Comparison of ENCODE assay signal across 28 cellular contexts in the genomic region with DNA sequence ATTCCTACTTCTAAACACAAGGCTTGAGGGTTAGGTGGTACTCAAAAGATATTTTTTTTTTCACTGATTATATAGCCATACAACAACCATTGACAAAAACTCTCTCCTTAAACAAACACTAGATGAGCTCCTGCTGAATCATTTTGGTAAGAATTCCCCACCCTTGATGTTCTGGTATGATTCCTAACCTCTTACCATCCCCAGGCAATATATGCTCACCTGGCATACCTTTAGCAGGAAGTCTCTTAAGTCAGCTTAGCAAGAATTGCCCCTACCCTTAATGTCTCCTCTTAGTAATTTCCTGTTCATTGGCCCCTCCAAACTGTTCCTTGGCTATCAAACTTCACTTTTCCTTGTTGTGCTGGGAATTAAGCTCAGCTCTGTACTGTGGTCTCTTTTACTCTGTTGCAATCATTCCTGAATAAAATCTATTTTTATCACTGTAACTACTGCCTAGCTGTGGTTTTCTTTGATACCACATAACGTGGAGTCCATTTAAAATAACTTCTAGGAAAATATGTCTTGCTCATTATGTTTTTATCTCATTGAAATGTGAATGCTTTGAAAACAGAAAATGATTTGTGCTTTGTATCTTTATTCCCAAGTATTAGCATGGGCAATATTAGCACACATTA.
DNase-seq lines count a peak whose midpoint lies in the region; ATAC-seq and TF ChIP-seq lines count a peak whose summit lies in the region.
"Had no signal": no experiment of that assay in that cellular context is flagged by ENCODE, and none has a peak within 500 bp of the region (broad histone marks: within the 10 kb centered on the region; RNA-seq: fewer than 3 reads in every experiment).

No MANE protein-coding gene starts in this region.

- H3K9me3 ChIP-seq in A673 (ENCODE audit: low read depth, low read length, poor library complexity, severe bottlenecking): no peaks in the 10 kb centered on the region
- H3K9me3 ChIP-seq: ascending aorta, pancreas had no signal

- POLR2A ChIA-PET in RWPE1 (lab: Yijun Ruan, JAX; ENCODE audit: low non-redundant PET): no interaction called here
- POLR2A ChIA-PET in A673 (lab: Charles Lee; ENCODE audit: low non-redundant PET): no interaction called here

- TF ChIP-seq CTCF in RWPE1 (conservative IDR thresholded peaks at IDR 0.05; ENCODE audit: low read depth) (no peak), A673 (conservative IDR thresholded peaks at IDR 0.05; ENCODE audit: low read depth, low read length) (no peak)

- DNase-seq in GM04504 (ENCODE audit: low read depth) (peak; percentile 1), RWPE1 (ENCODE audit: low spot score) (peak; percentile 52), renal cortical epithelial cell (ENCODE audit: low read depth) (peak; percentile 4), A673 (ENCODE audit: low spot score) (no peak), DMS79 treated with DMSO at 0.1 percent for 48 hours (lab: John Stamatoyannopoulos, UW) (no peak), NCI-H128 (lab: John Stamatoyannopoulos, UW; ENCODE audit: unreplicated experiment) (no peak)
- DNase-seq: activated CD8-positive, alpha-beta T cell treated with anti-CD3 and anti-CD28 coated beads, Interleukin-2, amount 10 ng/mL, durations not matched to agents 7 days and 5 days; activated effector memory CD4-positive, alpha-beta T cell treated with Interleukin-2 at 50 U/mL for 16 hours; activated T-cell treated with anti-CD3 and anti-CD28 coated beads for 4 hours; AML-193; CD8-positive, alpha-beta T cell; dermis blood vessel endothelial cell; DMS 273 treated with DMSO at 0.1 percent for 48 hours; H9; islet precursor cell; KG1; NCI-H1436; NCI-H446; NCI-H82; nephron progenitor cell; pancreas; right cardiac atrium; spleen had no signal

- H3K27ac ChIP-seq in RWPE1 (no peak overlapping the region), A673 (ENCODE audit: low read depth, low read length, poor library complexity, severe bottlenecking) (no peak overlapping the region)
- H3K27ac ChIP-seq: ascending aorta, pancreas, spleen had no signal

- intact Hi-C loops in A673 (cut with micrococcal nuclease; ENCODE audit: unreplicated experiment): no loop called here

- CTCF ChIA-PET in RWPE1 (lab: Yijun Ruan, JAX) (no interaction called here), A673 (lab: Charles Lee) (no interaction called here)

- no peaks in the 10 kb centered on the region for H3K36me3 ChIP-seq in A673 (ENCODE audit: insufficient read depth, low read length, poor library complexity, severe bottlenecking)
- H3K36me3 ChIP-seq: ascending aorta, pancreas, spleen had no signal

- no peak overlapping the region for H3K4me3 ChIP-seq in A673 (ENCODE audit: low read depth, low read length, poor library complexity, severe bottlenecking)
- H3K4me3 ChIP-seq: ascending aorta, lung, pancreas, spleen had no signal

- no TSS peak for BruUV-seq in A673 (replicated peaks; lab: Mats Ljungman, UMichigan)

- H3K4me1 ChIP-seq in A673 (ENCODE audit: insufficient read depth, low read length, poor library complexity, severe bottlenecking): no peaks in the 10 kb centered on the region
- H3K4me1 ChIP-seq: ascending aorta, pancreas, spleen had no signal

- peak; percentile 61 for ATAC-seq in esophagus mucosa
- ATAC-seq: activated CD8-positive, alpha-beta T cell treated with anti-CD3 and anti-CD28 coated beads, Interleukin-2, amount 10 ng/mL, durations not matched to agents 7 days and 5 days; CD8-positive, alpha-beta T cell; pancreas; right cardiac atrium; Right ventricle myocardium inferior; SK-N-SH treated with all-trans-retinoic acid at 6 μM for 48 hours had no signal

- no peaks in the 10 kb centered on the region for H3K27me3 ChIP-seq in A673 (replicated peaks; ENCODE audit: insufficient read depth, low read depth, low read length, poor library complexity)
- H3K27me3 ChIP-seq: ascending aorta, pancreas, spleen had no signal

Comparison
In these comparisons a context has a peak if more than half of its experiments do, and no peak if none do; other contexts are left out.
1. DNase-seq: peak in GM04504 (single experiment), RWPE1 (single experiment) and renal cortical epithelial cell (single experiment); none in A673 (single experiment), DMS79 treated with DMSO at 0.1 percent for 48 hours (single experiment) and NCI-H128 (single experiment).